ENCODE assay signal across 8 cellular contexts in the genomic region with DNA sequence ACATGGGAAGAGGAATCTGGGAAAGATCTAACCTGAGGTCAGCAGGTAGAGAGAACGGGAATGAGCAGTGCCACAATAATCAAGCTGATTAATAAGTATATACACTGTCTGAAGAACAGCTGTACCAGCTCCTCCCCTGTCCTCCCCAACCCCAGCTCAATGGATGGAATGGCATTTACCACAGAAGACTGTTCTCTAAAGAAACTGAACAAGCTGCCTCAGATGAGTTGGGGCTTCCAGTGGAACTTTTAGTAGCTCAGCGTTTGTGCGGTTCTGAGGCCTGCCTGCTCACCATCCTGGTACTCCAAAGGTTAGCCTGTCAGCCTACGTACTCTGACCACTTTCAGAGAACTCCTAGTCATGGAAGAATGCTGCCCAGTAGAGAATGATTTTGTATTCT.
"Had no signal": no experiment of that assay in that cellular context is flagged by ENCODE, and none has a peak within 500 bp of the region (broad histone marks: within the 10 kb centered on the region; RNA-seq: fewer than 3 reads in every experiment).

No MANE protein-coding gene starts in this region.

- H2AFZ ChIP-seq: GM23248, GM23338 had no signal

- H3K27ac ChIP-seq: GM23248 had no signal

- H3K4me3 ChIP-seq: GM23248, GM23338, HAP-1 had no signal

- DNase-seq: GM23248, GOT3, H7, H9, HCEC 1CT, HFFc6 had no signal

- H3K9me3 ChIP-seq: HAP-1 had no signal

- H3K9ac ChIP-seq: GM23248 had no signal

- H3K4me2 ChIP-seq: GM23338 had no signal
